27 cellular contexts compared by ENCODE assay signal in genomic region chr9:97277953-97278352, GRCh38. TPM values are rescaled to one million over a fixed set of nuclear protein-coding genes. Genes with fewer than 3 reads are reported as not detected.
A peak's percentile ranks its signal among the peaks of the same experiment; 100 is the strongest.
DNase-seq lines count a peak whose midpoint lies in the region; ATAC-seq, FAIRE-seq and TF ChIP-seq lines count a peak whose summit lies in the region.
"Had no signal": no experiment of that assay in that cellular context is flagged by ENCODE, and none has a peak within 500 bp of the region (broad histone marks: within the 10 kb centered on the region; RNA-seq: fewer than 3 reads in every experiment).

No MANE protein-coding gene starts in this region.

- in situ Hi-C loops in K562 (cut with MboI): no loop called here

- H3K4me1 ChIP-seq in K562 (replicated peaks in 1 of 2; ENCODE audit: control insufficient read depth in 2 of 2, insufficient read depth in 2 of 2, low read length in 2 of 2) (peaks cover 4 to 27% of the 10 kb centered on the region in 2 experiments; a peak in 3 of 5 replicates), thoracic aorta (ENCODE audit: control insufficient read depth in 1 of 2, low read depth in 2 of 2) (no peaks in the 10 kb centered on the region), mucosa of descending colon (ENCODE audit: low read depth) (no peaks in the 10 kb centered on the region)
- H3K4me1 ChIP-seq: BE2C had no signal

- no peak overlapping the region for H2AFZ ChIP-seq in K562 (ENCODE audit: low read depth, low read length)

- no peaks in the 10 kb centered on the region for H3K9me3 ChIP-seq in K562 (replicated peaks; ENCODE audit: control insufficient read depth, insufficient read depth, low read depth, low read length)
- no peaks in the 10 kb centered on the region for H3K9me3 ChIP-seq in thoracic aorta
- H3K9me3 ChIP-seq in mucosa of descending colon: no peaks in the 10 kb centered on the region
- H3K9me3 ChIP-seq: BE2C, BLaER1 had no signal

- H3K27me3 ChIP-seq in K562 (ENCODE audit: control insufficient read depth in 2 of 2, insufficient read depth in 2 of 2, low read length in 2 of 2): no peaks in the 10 kb centered on the region
- no peaks in the 10 kb centered on the region for H3K27me3 ChIP-seq in thoracic aorta (replicated peaks; ENCODE audit: insufficient read depth)
- H3K27me3 ChIP-seq: BLaER1 had no signal

- no peak for TF ChIP-seq POLR2A in K562 (conservative IDR thresholded peaks at IDR 0.05)

- no peak for DNase-seq in K562 (ENCODE audit: extremely low read depth in 1 of 4, low spot score in 3 of 4)
- DNase-seq in thoracic aorta (ENCODE audit: low spot score): no peak
- no peak for DNase-seq in cortex of kidney (lab: John Stamatoyannopoulos, UW)
- DNase-seq in mucosa of descending colon: no peak
- DNase-seq: 8988T; ACHN; BE2C; C1 segment of cervical spinal cord; CD4-positive, alpha-beta memory T cell; CD4-positive, CD25-positive, alpha-beta regulatory T cell; CD8-positive, alpha-beta memory T cell; COR-L47; DMS 273 treated with DMSO at 0.1 percent for 48 hours; DMS153; DMS53; DMS79; DND-41; EL; GDM1 had no signal

- no peak for TF ChIP-seq RAD21 in Ishikawa (IDR thresholded peaks at IDR 0.05; ENCODE audit: low read depth)
- TF ChIP-seq RAD21 in K562 (CRISPR knock-in tag; conservative IDR thresholded peaks at IDR 0.05 in 1 of 2, IDR thresholded peaks at IDR 0.05 in 1 of 2): no peak

- TF ChIP-seq EP300 in Ishikawa (IDR thresholded peaks at IDR 0.05; ENCODE audit: borderline replicate concordance) (no peak), K562 (IDR thresholded peaks at IDR 0.05; ENCODE audit: low read length) (no peak)

- POLR2A ChIA-PET in K562 (lab: Yijun Ruan, JAX): interaction anchor here (0.5 kb wide), 1 partner anchor 239 kb away, joined by 3 read pairs; no protein-coding TSS in a partner anchor

- 89% methylated on average over 7 of the region's 7 CpGs for WGBS in K562 (ENCODE audit: insufficient coverage, low coverage, missing lambda C conversion rate)

- no peaks in the 10 kb centered on the region for H4K20me1 ChIP-seq in K562 (replicated peaks; ENCODE audit: control insufficient read depth, insufficient read depth, low read length)
- H4K20me1 ChIP-seq: BLaER1 had no signal

- intact Hi-C loops in K562 (cut with micrococcal nuclease) (no loop called here), mucosa of descending colon (cut with DNase I, micrococcal nuclease) (no loop called here)

- no TSS peak for BruUV-seq in K562 (replicated peaks; lab: Mats Ljungman, UMichigan)

- CTCF ChIA-PET in K562 (lab: Yijun Ruan, JAX; ENCODE audit: low intra/inter-chr PET ratio): interaction anchor here (0.6 kb wide), 1 partner anchor 338 kb away, joined by 3 read pairs; no protein-coding TSS in a partner anchor

- H3K27ac ChIP-seq in K562 (ENCODE audit: extremely low read depth, low read depth, low read length): no peak overlapping the region
- H3K27ac ChIP-seq in thoracic aorta: no peak overlapping the region
- H3K27ac ChIP-seq: BLaER1 had no signal

- H3K79me2 ChIP-seq in K562 (ENCODE audit: control insufficient read depth, insufficient read depth, low read length): no peaks in the 10 kb centered on the region

- H3K4me3 ChIP-seq in K562 (no peak overlapping the region), thoracic aorta (no peak overlapping the region), mucosa of descending colon (no peak overlapping the region)
- H3K4me3 ChIP-seq: BLaER1, GM12878 had no signal

- H3K4me2 ChIP-seq in K562 (ENCODE audit: insufficient read depth, low read length): no peak overlapping the region
- H3K4me2 ChIP-seq: BLaER1 had no signal

- H3K36me3 ChIP-seq in K562 (ENCODE audit: control insufficient read depth, insufficient read depth, low read length) (peaks cover 28% of the 10 kb centered on the region; the same call in 2 of the 3 replicates), thoracic aorta (peaks cover 41% of the 10 kb centered on the region), mucosa of descending colon (ENCODE audit: low read depth) (peaks cover 4% of the 10 kb centered on the region)
- H3K36me3 ChIP-seq: BE2C, BLaER1 had no signal

- no peaks in the 10 kb centered on the region for H3K9me1 ChIP-seq in K562 (ENCODE audit: control insufficient read depth, insufficient read depth, low read length)

- no peak for FAIRE-seq in K562 (lab: Jason Lieb, UNC)
- FAIRE-seq: A204.1, GM12878, GM12892, GM18507, GM19239 had no signal

- no peak overlapping the region for H3K9ac ChIP-seq in K562 (ENCODE audit: insufficient read depth in 1 of 2, low read depth in 2 of 2, low read length in 2 of 2)
- H3K9ac ChIP-seq: BLaER1 had no signal

- no peak for TF ChIP-seq CTCF in K562 (IDR thresholded peaks at IDR 0.05 in 2 of 3, conservative IDR thresholded peaks at IDR 0.05 in 1 of 3; ENCODE audit: insufficient read depth in 2 of 3, low read depth in 1 of 3, low read length in 3 of 3)
- no peak for TF ChIP-seq CTCF in thoracic aorta (IDR thresholded peaks at IDR 0.05)
- TF ChIP-seq CTCF in mucosa of descending colon (IDR thresholded peaks at IDR 0.05): no peak

- ATAC-seq in K562: no peak
- peak; percentile 55 for ATAC-seq in thoracic aorta (ENCODE audit: insufficient number of reproducible peaks, low FRiP score, low read depth)
- no peak for ATAC-seq in GM18858 (IDR thresholded peaks at IDR 0.05; ENCODE audit: unreplicated experiment)
- no peak for ATAC-seq in mucosa of descending colon
- ATAC-seq: GM12878 had no signal

TF ChIP-seq in Ishikawa, 13 proteins besides CTCF, POLR2A, EP300 and RAD21:
- TF ChIP-seq CEBPB (IDR thresholded peaks at IDR 0.05): no peak
- TF ChIP-seq ZBTB7A (IDR thresholded peaks at IDR 0.05; ENCODE audit: low read depth): no peak
- no peak for TF ChIP-seq YY1 (IDR thresholded peaks at IDR 0.05; ENCODE audit: low read depth)
- TF ChIP-seq USF1 (IDR thresholded peaks at IDR 0.05): peak; percentile 38; the same call in 1 of the 2 replicates

TF ChIP-seq in K562, 482 proteins besides CTCF, POLR2A, EP300 and RAD21 (continues in another document):
- no peak for TF ChIP-seq PCBP2 (IDR thresholded peaks at IDR 0.05; ENCODE audit: low read depth, low read length, poor library complexity, severe bottlenecking)
- TF ChIP-seq XRCC4 (IDR thresholded peaks at IDR 0.05; ENCODE audit: extremely low read depth, insufficient read depth, insufficient read length): no peak
- peak; percentile 52 for TF ChIP-seq USF1 (CRISPR knock-in tag; IDR thresholded peaks at IDR 0.05)
- no peak for TF ChIP-seq SLC30A9 (CRISPR knock-in tag; IDR thresholded peaks at IDR 0.05)
- peak; percentile 73 for TF ChIP-seq USF2 (CRISPR knock-in tag; IDR thresholded peaks at IDR 0.05)
- no peak for TF ChIP-seq NR0B1 (IDR thresholded peaks at IDR 0.05; ENCODE audit: partially characterized antibody)
- TF ChIP-seq IFI16 (CRISPR knock-in tag; IDR thresholded peaks at IDR 0.05): no peak

RNA-seq across cellular contexts. Expression of gene CCDC180, which starts 29.5 kb away (rescaled TPM):
- total RNA-seq in K562 (2011; cell fraction: chromatin; rRNA removed; ENCODE audit: low replicate concordance): 15.0 and 22.8 TPM in 2 replicates
- 5.7 and 7.5 TPM in 2 replicates for total RNA-seq in K562 (2011; cell fraction: nucleolus; rRNA removed)
- 11.6 and 12.4 TPM in 2 replicates for total RNA-seq in K562 (2011; cell fraction: nucleoplasm; rRNA removed)
- 2.5 and 2.7 TPM in 2 replicates for total RNA-seq in K562 (2014; rRNA removed)
- total RNA-seq in K562 (2014; rRNA removed; fragmentation: Illumina TruSeq; extraction: Trizol): 4.2 and 5.4 TPM in 2 replicates
- total RNA-seq in K562 (2015; rRNA removed; fragmentation: Illumina TruSeq; extraction: Trizol): 3.7 and 5.1 TPM in 2 replicates
- total RNA-seq in K562 (2021): 2.3 TPM in 2 replicates
- polyA plus RNA-seq in K562 (2011; rRNA removed): 2.0 and 2.8 TPM in 2 replicates
- 0.40 and 0.75 TPM in 2 replicates for polyA plus RNA-seq in K562 (2011; cell fraction: cytosol; rRNA removed)
- 6.6 and 10.3 TPM in 2 replicates for polyA plus RNA-seq in K562 (2011; cell fraction: nucleus; rRNA removed)
- 2.6 and 2.7 TPM in 2 replicates for polyA plus RNA-seq in K562 (2012)
- polyA plus RNA-seq in K562 (2014; fragmentation: Illumina TruSeq; extraction: Trizol): 2.0 and 3.2 TPM in 2 replicates
- polyA plus RNA-seq in K562 (2014; fragmentation: Nextera tagmentation; extraction: Ambion mirVana): under 1 TPM; 0.56 to 0.70 TPM
- 2.7 and 3.9 TPM in 2 replicates for polyA plus RNA-seq in K562 (2014; rRNA removed)
- 3.2 and 6.5 TPM in 2 replicates for polyA minus RNA-seq in K562 (2011; rRNA and poly(A)+ RNA removed)
- 2.3 and 2.6 TPM in 2 replicates for polyA minus RNA-seq in K562 (2011; cell fraction: cytosol; rRNA and poly(A)+ RNA removed)
- polyA minus RNA-seq in K562 (2011; cell fraction: nucleus; rRNA and poly(A)+ RNA removed): 7.0 and 17.3 TPM in 2 replicates
- 1 to 10 TPM; 5.8 to 9.7 TPM for total RNA-seq in thoracic aorta
- total RNA-seq in mucosa of descending colon: 1 to 10 TPM; 5.0 to 5.6 (median 5.1) TPM
